8 cellular contexts compared by ENCODE assay signal in genomic region chr14:54776361-54777001, GRCh38.
A peak's percentile ranks its signal among the peaks of the same experiment; 100 is the strongest.
DNase-seq lines count a peak whose midpoint lies in the region; ATAC-seq and TF ChIP-seq lines count a peak whose summit lies in the region.

No MANE protein-coding gene starts in this region.

- TF ChIP-seq CTCF in Calu3 (IDR thresholded peaks at IDR 0.05; ENCODE audit: unreplicated experiment) (no peak), nephron progenitor cell (IDR thresholded peaks at IDR 0.05) (no peak)

- POLR2A ChIA-PET in activated CD4-positive, alpha-beta T cell treated with anti-CD3 and anti-CD28 coated beads for 36 hours (lab: Charles Lee), result interaction anchor here (0.8 to 1.7 kb wide), 5 partner anchors 18 to 596 kb away, joined by 3 to 5 read pairs (median 4); no protein-coding TSS in a partner anchor

- H3K4me1 Mint-ChIP-seq in Calu3 (ENCODE audit: low read depth, unreplicated experiment) (peaks cover 34% of the 10 kb centered on the region), nephron progenitor cell (peaks cover 20% of the 10 kb centered on the region)
- H3K4me1 Mint-ChIP-seq in activated CD4-positive, alpha-beta T cell treated with anti-CD3 and anti-CD28 coated beads for 36 hours, result peaks cover 57% of the 10 kb centered on the region

- peak; percentile 55 for DNase-seq in Calu3
- peak in 44 of 76 experiments; percentile 9 to 58 (median 28) for DNase-seq in HUDEP-2 (lab: John Stamatoyannopoulos, UW; ENCODE audit: unreplicated experiment in 76 of 76)
- DNase-seq in activated CD4-positive, alpha-beta T cell treated with anti-CD3 and anti-CD28 coated beads for 36 hours, result peak; percentile 94
- peak; percentile 74 for DNase-seq in dedifferentiated amniotic fluid mesenchymal stem cell (ENCODE audit: extremely low spot score)
- DNase-seq in posterior vena cava (ENCODE audit: low spot score), result peak; percentile 86
- no peak for DNase-seq in kidney glomerular epithelial cell (lab: John Stamatoyannopoulos, UW)
- DNase-seq in nephron progenitor cell, result no peak

- H3K9me3 Mint-ChIP-seq in Calu3 (ENCODE audit: low read depth, unreplicated experiment), result no peaks in the 10 kb centered on the region
- H3K9me3 Mint-ChIP-seq in activated CD4-positive, alpha-beta T cell treated with anti-CD3 and anti-CD28 coated beads for 36 hours (ENCODE audit: low read depth), result no peaks in the 10 kb centered on the region
- no peaks in the 10 kb centered on the region for H3K9me3 Mint-ChIP-seq in nephron progenitor cell

- CTCF ChIA-PET in Calu3 (lab: Charles Lee), result no interaction called here
- CTCF ChIA-PET in activated CD4-positive, alpha-beta T cell treated with anti-CD3 and anti-CD28 coated beads for 36 hours (lab: Charles Lee), result interaction anchor here (0.7 to 6.0 kb wide), 11 partner anchors 12 to 341 kb away, joined by 3 to 189 read pairs (median 4); partner anchors contain the start of gene SAMD4A

- BruUV-seq in Calu3 (replicated peaks; lab: Mats Ljungman, UMichigan), result no TSS peak

- H3K27ac Mint-ChIP-seq in Calu3 (ENCODE audit: unreplicated experiment), result no peak overlapping the region
- peak overlapping the region; percentile 89 for H3K27ac Mint-ChIP-seq in activated CD4-positive, alpha-beta T cell treated with anti-CD3 and anti-CD28 coated beads for 36 hours
- no peak overlapping the region for H3K27ac Mint-ChIP-seq in nephron progenitor cell

- H3K27me3 Mint-ChIP-seq in Calu3 (ENCODE audit: unreplicated experiment) (no peaks in the 10 kb centered on the region), nephron progenitor cell (ENCODE audit: low read depth, poor library complexity) (peaks cover 7% of the 10 kb centered on the region)
- peaks cover 10% of the 10 kb centered on the region for H3K27me3 Mint-ChIP-seq in activated CD4-positive, alpha-beta T cell treated with anti-CD3 and anti-CD28 coated beads for 36 hours

- H3K4me3 Mint-ChIP-seq in Calu3 (ENCODE audit: low read depth, unreplicated experiment) (no peak overlapping the region), nephron progenitor cell (no peak overlapping the region)
- H3K4me3 Mint-ChIP-seq in activated CD4-positive, alpha-beta T cell treated with anti-CD3 and anti-CD28 coated beads for 36 hours, result peak overlapping the region; percentile 48

- intact Hi-C loops in Calu3 (cut with micrococcal nuclease; ENCODE audit: unreplicated experiment) (no loop called here), posterior vena cava (cut with DNase I) (no loop called here)
- intact Hi-C loops in activated CD4-positive, alpha-beta T cell treated with anti-CD3 and anti-CD28 coated beads for 36 hours (cut with DNase I, micrococcal nuclease), result loop anchor here (1.0 to 2.0 kb wide), 3 partner anchors 28 to 148 kb away; no protein-coding TSS in a partner anchor

- H3K36me3 Mint-ChIP-seq in Calu3 (ENCODE audit: insufficient read depth, unreplicated experiment), result peaks cover 7% of the 10 kb centered on the region
- H3K36me3 Mint-ChIP-seq in activated CD4-positive, alpha-beta T cell treated with anti-CD3 and anti-CD28 coated beads for 36 hours (ENCODE audit: low read depth), result peaks cover 3% of the 10 kb centered on the region
- H3K36me3 Mint-ChIP-seq in nephron progenitor cell (ENCODE audit: low read depth), result no peaks in the 10 kb centered on the region

- peak; percentile 64 for ATAC-seq in activated CD4-positive, alpha-beta T cell treated with anti-CD3 and anti-CD28 coated beads for 36 hours
- no peak for ATAC-seq in GM19023 (IDR thresholded peaks at IDR 0.05; ENCODE audit: unreplicated experiment)

Comparison
In these comparisons a context has a peak if more than half of its experiments do, and no peak if none do; other contexts are left out.
1. DNase-seq: peak in Calu3 (single experiment), HUDEP-2 (44 of 76), activated CD4-positive, alpha-beta T cell treated with anti-CD3 and anti-CD28 coated beads for 36 hours (single experiment), dedifferentiated amniotic fluid mesenchymal stem cell (single experiment) and posterior vena cava (single experiment); none in kidney glomerular epithelial cell (single experiment) and nephron progenitor cell (single experiment).
2. intact Hi-C loops: an anchor here in activated CD4-positive, alpha-beta T cell treated with anti-CD3 and anti-CD28 coated beads for 36 hours (1.0 to 2.0 kb wide); none called in Calu3 and posterior vena cava.